1 cellular context compared by ENCODE assay signal in the genomic region with DNA sequence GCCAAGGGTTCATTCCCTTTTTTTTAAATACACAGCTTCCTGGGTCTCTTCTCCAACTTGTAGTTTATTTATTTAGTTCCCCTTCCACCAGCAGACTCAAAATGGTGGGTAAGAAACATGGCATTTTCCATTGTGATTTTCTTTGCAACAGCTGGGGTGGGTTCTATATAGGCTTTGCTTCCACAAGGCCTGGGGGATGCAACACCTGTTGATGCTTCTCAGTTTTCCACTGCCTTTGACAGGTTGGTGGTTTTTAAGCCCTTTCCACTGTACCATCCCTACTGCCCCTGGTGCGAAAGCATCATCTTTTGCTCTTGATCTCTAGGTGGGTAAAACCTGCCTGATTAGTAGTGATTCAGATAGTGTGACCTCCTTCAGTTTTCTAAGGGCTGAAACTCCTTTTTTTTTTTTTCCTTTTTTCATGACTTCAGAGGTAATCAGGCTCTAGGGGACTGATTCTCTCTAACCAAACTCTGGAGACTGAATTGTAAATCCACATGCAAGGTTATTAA.
TF ChIP-seq lines count a peak whose summit lies in the region.

No MANE protein-coding gene starts in this region.

TF ChIP-seq in HCT116, 20 proteins besides CTCF, POLR2A, EP300 and RAD21:
- TF ChIP-seq POLR2AphosphoS5 (IDR thresholded peaks at IDR 0.05; ENCODE audit: low read depth, low read length), result no peak
- TF ChIP-seq ZFX (IDR thresholded peaks at IDR 0.05), result no peak
- no peak for TF ChIP-seq FOSL1 (IDR thresholded peaks at IDR 0.05; ENCODE audit: low read depth)
- no peak for TF ChIP-seq CBX3 (IDR thresholded peaks at IDR 0.05; ENCODE audit: low read depth)
- TF ChIP-seq EZH2 (IDR thresholded peaks at IDR 0.05), result no peak
- no peak for TF ChIP-seq CEBPB (IDR thresholded peaks at IDR 0.05; ENCODE audit: low read depth)
- TF ChIP-seq YY1 (IDR thresholded peaks at IDR 0.05; ENCODE audit: extremely low read depth, insufficient replicate concordance, low read depth, low read length), result no peak
- TF ChIP-seq SP1 (IDR thresholded peaks at IDR 0.05; ENCODE audit: low read depth), result no peak
- no peak for TF ChIP-seq TCF7L2 (IDR thresholded peaks at IDR 0.05; ENCODE audit: borderline replicate concordance, extremely low read depth, insufficient read depth, insufficient read length)
- TF ChIP-seq, protein P1, sequence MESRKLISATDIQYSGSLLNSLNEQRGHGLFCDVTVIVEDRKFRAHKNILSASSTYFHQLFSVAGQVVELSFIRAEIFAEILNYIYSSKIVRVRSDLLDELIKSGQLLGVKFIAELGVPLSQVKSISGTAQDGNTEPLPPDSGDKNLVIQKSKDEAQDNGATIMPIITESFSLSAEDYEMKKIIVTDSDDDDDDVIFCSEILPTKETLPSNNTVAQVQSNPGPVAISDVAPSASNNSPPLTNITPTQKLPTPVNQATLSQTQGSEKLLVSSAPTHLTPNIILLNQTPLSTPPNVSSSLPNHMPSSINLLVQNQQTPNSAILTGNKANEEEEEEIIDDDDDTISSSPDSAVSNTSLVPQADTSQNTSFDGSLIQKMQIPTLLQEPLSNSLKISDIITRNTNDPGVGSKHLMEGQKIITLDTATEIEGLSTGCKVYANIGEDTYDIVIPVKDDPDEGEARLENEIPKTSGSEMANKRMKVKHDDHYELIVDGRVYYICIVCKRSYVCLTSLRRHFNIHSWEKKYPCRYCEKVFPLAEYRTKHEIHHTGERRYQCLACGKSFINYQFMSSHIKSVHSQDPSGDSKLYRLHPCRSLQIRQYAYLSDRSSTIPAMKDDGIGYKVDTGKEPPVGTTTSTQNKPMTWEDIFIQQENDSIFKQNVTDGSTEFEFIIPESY (IDR thresholded peaks at IDR 0.05; ENCODE audit: extremely low read depth, insufficient replicate concordance, low read length), result no peak
- no peak for TF ChIP-seq SIN3A (IDR thresholded peaks at IDR 0.05; ENCODE audit: low read depth)
- TF ChIP-seq ZNF274 (IDR thresholded peaks at IDR 0.05; ENCODE audit: low read depth, low read length), result no peak
- no peak for TF ChIP-seq EGR1 (IDR thresholded peaks at IDR 0.05; ENCODE audit: low read depth)
- TF ChIP-seq EZH2phosphoT487 (IDR thresholded peaks at IDR 0.05; ENCODE audit: borderline replicate concordance), result no peak
- TF ChIP-seq, protein P2, sequence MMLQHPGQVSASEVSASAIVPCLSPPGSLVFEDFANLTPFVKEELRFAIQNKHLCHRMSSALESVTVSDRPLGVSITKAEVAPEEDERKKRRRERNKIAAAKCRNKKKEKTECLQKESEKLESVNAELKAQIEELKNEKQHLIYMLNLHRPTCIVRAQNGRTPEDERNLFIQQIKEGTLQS (IDR thresholded peaks at IDR 0.05), result no peak
- no peak for TF ChIP-seq JUND (IDR thresholded peaks at IDR 0.05)
- TF ChIP-seq, protein P3, sequence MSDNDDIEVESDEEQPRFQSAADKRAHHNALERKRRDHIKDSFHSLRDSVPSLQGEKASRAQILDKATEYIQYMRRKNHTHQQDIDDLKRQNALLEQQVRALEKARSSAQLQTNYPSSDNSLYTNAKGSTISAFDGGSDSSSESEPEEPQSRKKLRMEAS (IDR thresholded peaks at IDR 0.05), result no peak
